ENCODE assay signal across 8 cellular contexts in the genomic region with DNA sequence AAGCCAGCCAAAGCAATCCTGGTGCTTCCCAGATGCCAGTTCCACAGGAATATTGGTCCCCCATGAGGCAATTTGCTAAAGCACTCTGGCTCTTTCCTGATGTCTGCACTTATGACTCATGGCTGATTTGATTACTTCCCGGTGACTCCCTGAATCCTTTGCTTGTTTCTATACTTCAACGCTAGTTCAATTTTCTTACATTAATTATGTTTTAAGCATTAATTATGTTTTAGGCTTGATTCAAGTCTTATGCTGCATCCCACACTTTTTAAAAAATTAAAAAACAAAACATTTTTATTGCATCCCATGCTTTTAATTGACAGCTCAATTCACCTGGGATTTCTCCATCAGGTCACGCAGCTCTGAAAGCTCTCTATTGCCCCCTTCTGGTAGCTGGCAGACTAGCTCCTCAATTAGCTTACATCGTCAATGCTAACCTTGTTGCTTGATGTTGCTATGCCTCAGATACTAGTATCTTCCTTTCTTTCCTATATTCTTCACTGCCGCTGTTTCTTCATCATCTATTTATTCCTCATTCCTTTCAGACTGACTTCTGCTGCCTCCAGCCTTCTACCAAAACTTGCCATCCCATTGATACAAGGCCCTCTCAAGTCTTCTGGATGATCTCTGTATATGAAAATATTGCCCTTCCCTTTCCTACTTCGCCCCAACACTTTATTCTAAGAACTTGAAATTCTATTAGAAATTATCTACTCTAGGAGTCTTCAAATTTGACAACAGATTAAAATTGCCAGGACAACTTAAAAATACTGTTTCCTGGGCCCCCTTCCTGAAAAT. TPM values are rescaled to one million over a fixed set of nuclear protein-coding genes. Genes with fewer than 3 reads are reported as not detected.
DNase-seq lines count a peak whose midpoint lies in the region; ATAC-seq and TF ChIP-seq lines count a peak whose summit lies in the region.

No MANE protein-coding gene starts in this region.

- peak; percentile 96 for TF ChIP-seq CTCF in 22Rv1 (IDR thresholded peaks at IDR 0.05)
- TF ChIP-seq CTCF in GM12875 (IDR thresholded peaks at IDR 0.05; ENCODE audit: borderline replicate concordance, insufficient read depth, low read depth, low read length) = peak; percentile 89
- peak; percentile 91 for TF ChIP-seq CTCF in lower lobe of right lung (IDR thresholded peaks at IDR 0.05)

- peak; percentile 22 for DNase-seq in NCI-H2196 treated with DMSO at 0.1 percent for 48 hours (lab: John Stamatoyannopoulos, UW; ENCODE audit: unreplicated experiment)
- DNase-seq in activated CD4-positive, alpha-beta T cell treated with anti-CD3 and anti-CD28 coated beads for 48 hours = peak; percentile 72
- DNase-seq in dermis blood vessel endothelial cell = peak; percentile 85
- no peak for DNase-seq in lower lobe of right lung
- peak; percentile 14 to 35 for DNase-seq in stimulated activated CD8-positive, alpha-beta memory T cell treated with anti-CD3 and anti-CD28 coated beads, Interleukin-2, amount 100 ng/mL, for 1 hour (ENCODE audit: low read depth in 2 of 2)

- H3K27me3 ChIP-seq in lower lobe of right lung (ENCODE audit: low read depth) = no peaks in the 10 kb centered on the region

- H3K27ac ChIP-seq in 22Rv1 = no peak overlapping the region
- H3K27ac ChIP-seq in lower lobe of right lung = no peak overlapping the region

- no peaks in the 10 kb centered on the region for H3K4me1 ChIP-seq in lower lobe of right lung

- H3K4me3 ChIP-seq in GM12875 (ENCODE audit: low read depth, low read length) (no peak overlapping the region), lower lobe of right lung (no peak overlapping the region)

- H3K36me3 ChIP-seq in lower lobe of right lung = no peaks in the 10 kb centered on the region

- no peaks in the 10 kb centered on the region for H3K9me3 ChIP-seq in lower lobe of right lung

- ATAC-seq in HG03095 (IDR thresholded peaks at IDR 0.05; ENCODE audit: unreplicated experiment) = peak; percentile 82
- ATAC-seq in lower lobe of right lung = peak; percentile 82 to 85

- intact Hi-C loops in lower lobe of right lung (cut with DNase I) = loop anchor here (5.0 kb wide), 1 partner anchor 35 kb away; no protein-coding TSS in a partner anchor

RNA-seq across cellular contexts. Expression of a gene that starts 32.0 kb away (rescaled TPM):
- total RNA-seq in dermis blood vessel endothelial cell = not detected in 2 replicates
- not detected for total RNA-seq in lower lobe of right lung

RNA-seq across cellular contexts. Expression of a gene that starts 45.9 kb away (rescaled TPM):
- total RNA-seq in dermis blood vessel endothelial cell (4.4 and 6.8 TPM in 2 replicates), lower lobe of right lung (11.5 TPM)
